In the genomic region with DNA sequence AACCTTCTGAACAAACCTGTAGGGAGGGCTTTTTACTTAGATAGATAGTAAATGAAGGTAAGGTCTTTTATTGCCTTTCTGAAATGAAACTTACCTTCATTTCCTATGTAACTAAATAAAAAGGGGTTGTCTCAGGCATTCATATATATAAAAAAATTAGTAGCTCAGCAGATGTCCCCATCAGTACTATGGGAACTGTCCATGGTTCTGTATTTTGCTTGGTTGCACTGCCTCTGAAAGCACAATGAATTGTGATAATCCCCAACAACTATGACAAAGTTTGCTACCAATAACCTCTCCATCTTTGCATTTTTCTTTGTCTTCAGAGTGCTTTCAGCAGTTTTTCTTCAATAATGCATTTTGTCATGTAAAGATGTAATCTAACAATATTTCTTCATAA, we compare ENCODE assay signal across 1 cellular context.
TF ChIP-seq lines count a peak whose summit lies in the region.

No MANE protein-coding gene starts in this region.

TF ChIP-seq in HepG2, 621 proteins besides CTCF, POLR2A, EP300 and RAD21 (continued from another document):
- TF ChIP-seq, protein P1, sequence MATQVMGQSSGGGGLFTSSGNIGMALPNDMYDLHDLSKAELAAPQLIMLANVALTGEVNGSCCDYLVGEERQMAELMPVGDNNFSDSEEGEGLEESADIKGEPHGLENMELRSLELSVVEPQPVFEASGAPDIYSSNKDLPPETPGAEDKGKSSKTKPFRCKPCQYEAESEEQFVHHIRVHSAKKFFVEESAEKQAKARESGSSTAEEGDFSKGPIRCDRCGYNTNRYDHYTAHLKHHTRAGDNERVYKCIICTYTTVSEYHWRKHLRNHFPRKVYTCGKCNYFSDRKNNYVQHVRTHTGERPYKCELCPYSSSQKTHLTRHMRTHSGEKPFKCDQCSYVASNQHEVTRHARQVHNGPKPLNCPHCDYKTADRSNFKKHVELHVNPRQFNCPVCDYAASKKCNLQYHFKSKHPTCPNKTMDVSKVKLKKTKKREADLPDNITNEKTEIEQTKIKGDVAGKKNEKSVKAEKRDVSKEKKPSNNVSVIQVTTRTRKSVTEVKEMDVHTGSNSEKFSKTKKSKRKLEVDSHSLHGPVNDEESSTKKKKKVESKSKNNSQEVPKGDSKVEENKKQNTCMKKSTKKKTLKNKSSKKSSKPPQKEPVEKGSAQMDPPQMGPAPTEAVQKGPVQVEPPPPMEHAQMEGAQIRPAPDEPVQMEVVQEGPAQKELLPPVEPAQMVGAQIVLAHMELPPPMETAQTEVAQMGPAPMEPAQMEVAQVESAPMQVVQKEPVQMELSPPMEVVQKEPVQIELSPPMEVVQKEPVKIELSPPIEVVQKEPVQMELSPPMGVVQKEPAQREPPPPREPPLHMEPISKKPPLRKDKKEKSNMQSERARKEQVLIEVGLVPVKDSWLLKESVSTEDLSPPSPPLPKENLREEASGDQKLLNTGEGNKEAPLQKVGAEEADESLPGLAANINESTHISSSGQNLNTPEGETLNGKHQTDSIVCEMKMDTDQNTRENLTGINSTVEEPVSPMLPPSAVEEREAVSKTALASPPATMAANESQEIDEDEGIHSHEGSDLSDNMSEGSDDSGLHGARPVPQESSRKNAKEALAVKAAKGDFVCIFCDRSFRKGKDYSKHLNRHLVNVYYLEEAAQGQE (IDR thresholded peaks at IDR 0.05; ENCODE audit: borderline replicate concordance in 1 of 2, low read depth in 1 of 2, low read length in 2 of 2): peak; percentile 18 to 91
